In the genomic region with DNA sequence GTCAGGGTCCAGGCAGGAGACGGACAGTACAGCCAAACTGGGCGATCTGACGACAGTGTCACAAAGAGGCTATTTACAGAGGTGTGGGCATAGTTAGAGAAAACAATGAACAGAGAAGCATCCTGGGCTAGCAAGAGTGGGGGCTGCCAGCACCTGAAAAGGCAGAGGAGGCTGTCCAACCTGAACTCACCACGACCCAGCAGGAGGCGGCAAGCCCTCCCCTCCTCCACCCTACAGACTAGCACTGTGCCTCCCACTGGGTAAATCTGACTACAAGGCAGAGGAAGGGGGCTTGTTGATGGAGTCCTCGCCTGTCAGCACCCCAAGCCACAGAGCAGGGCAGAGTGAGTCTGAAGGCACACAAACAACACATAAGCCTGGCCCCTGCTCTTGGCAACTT, we compare ENCODE assay signal across 19 cellular contexts. TPM values are rescaled to one million over a fixed set of nuclear protein-coding genes. Genes with fewer than 3 reads are reported as not detected.
A peak's percentile ranks its signal among the peaks of the same experiment; 100 is the strongest.
DNase-seq lines count a peak whose midpoint lies in the region; ATAC-seq, FAIRE-seq and TF ChIP-seq lines count a peak whose summit lies in the region.
"Had no signal": no experiment of that assay in that cellular context is flagged by ENCODE, and none has a peak within 500 bp of the region (broad histone marks: within the 10 kb centered on the region; RNA-seq: fewer than 3 reads in every experiment).

No MANE protein-coding gene starts in this region.

- WGBS in HepG2 (ENCODE audit: low lambda C conversion rate), result 7% methylated on average over 6 of the region's 6 CpGs
- 58% methylated on average over 5 of the region's 6 CpGs for WGBS in right lobe of liver (ENCODE audit: insufficient coverage, low coverage, low lambda C conversion rate, missing lambda C conversion rate)
- 68% methylated on average over 6 of the region's 6 CpGs; no CpG with 5 or more reads in 1 of the 2 experiments for WGBS in H1 (ENCODE audit: extremely low coverage in 1 of 2, insufficient coverage in 1 of 2, insufficient read length in 1 of 2, insufficient replicate concordance in 2 of 2, low coverage in 1 of 2, low lambda C conversion rate in 2 of 2, missing lambda C conversion rate in 1 of 2), 2 experiments
- 57% methylated on average over 6 of the region's 6 CpGs for WGBS in right cardiac atrium

- H3K4me1 ChIP-seq in HepG2 (ENCODE audit: insufficient read depth, low read length), result peaks cover 9% of the 10 kb centered on the region
- no peaks in the 10 kb centered on the region for H3K4me1 ChIP-seq in right lobe of liver
- peaks cover 4 to 10% (median 6%) of the 10 kb centered on the region in 4 experiments for H3K4me1 ChIP-seq in H1 (replicated peaks in 1 of 4; ENCODE audit: control insufficient read depth in 3 of 4, insufficient read depth in 4 of 4, low read length in 3 of 4)
- peaks cover 6% of the 10 kb centered on the region for H3K4me1 ChIP-seq in neural progenitor cell
- no peaks in the 10 kb centered on the region for H3K4me1 ChIP-seq in right cardiac atrium (ENCODE audit: control insufficient read depth, insufficient read depth, low read length)

- H3K27me3 ChIP-seq in HepG2 (ENCODE audit: control insufficient read depth in 1 of 2, insufficient read depth in 2 of 2, low read length in 2 of 2) (peaks cover 0 to 7% of the 10 kb centered on the region in 2 experiments; a peak in 1 of 5 replicates), right lobe of liver (no peaks in the 10 kb centered on the region), H1 (replicated peaks in 1 of 4; ENCODE audit: control insufficient read depth in 3 of 4, extremely low read depth in 1 of 4, insufficient read depth in 3 of 4, low read length in 3 of 4) (no peaks in the 10 kb centered on the region), neural progenitor cell (no peaks in the 10 kb centered on the region), right cardiac atrium (ENCODE audit: control insufficient read depth, insufficient read depth) (no peaks in the 10 kb centered on the region)

- no peaks in the 10 kb centered on the region for H3K36me3 ChIP-seq in HepG2 (replicated peaks in 1 of 2; ENCODE audit: control insufficient read depth in 1 of 2, insufficient read depth in 2 of 2, low read length in 2 of 2)
- H3K36me3 ChIP-seq in right lobe of liver, result no peaks in the 10 kb centered on the region
- H3K36me3 ChIP-seq in H1 (ENCODE audit: control insufficient read depth in 2 of 4, insufficient read depth in 4 of 4, low read length in 3 of 4), result no peaks in the 10 kb centered on the region
- H3K36me3 ChIP-seq in neural progenitor cell, result no peaks in the 10 kb centered on the region

- H3K9me3 ChIP-seq in HepG2 (ENCODE audit: low read length) (no peaks in the 10 kb centered on the region), right lobe of liver (no peaks in the 10 kb centered on the region), H1 (ENCODE audit: insufficient read depth in 2 of 2, low read depth in 1 of 2, low read length in 1 of 2) (peaks cover 0 to 4% of the 10 kb centered on the region in 2 experiments; a peak in 1 of 4 replicates), neural progenitor cell (ENCODE audit: low read depth) (no peaks in the 10 kb centered on the region), right cardiac atrium (ENCODE audit: control insufficient read depth, low read length) (no peaks in the 10 kb centered on the region)
- H3K9me3 ChIP-seq: SK-N-SH had no signal

- H3K18ac ChIP-seq in H1 (ENCODE audit: extremely low read depth, low read length), result no peak overlapping the region

- H2AFZ ChIP-seq in HepG2 (ENCODE audit: low read length), result no peak overlapping the region
- no peak overlapping the region for H2AFZ ChIP-seq in H1 (ENCODE audit: low read length)
- H2AFZ ChIP-seq in neural progenitor cell (replicated peaks), result no peak overlapping the region
- H2AFZ ChIP-seq: GM23248 had no signal

- peak overlapping the region; percentile 29; the same call in 1 of the 2 replicates for H2BK20ac ChIP-seq in H1 (ENCODE audit: low read length)

- CTCF ChIA-PET in HepG2 (lab: Yijun Ruan, JAX; ENCODE audit: low intra/inter-chr PET ratio, low total read pairs) (no interaction called here), H1 (lab: Charles Lee; ENCODE audit: partially characterized antibody) (no interaction called here)

- H3K23me2 ChIP-seq in H1 (ENCODE audit: low read depth, low read length), result no peaks in the 10 kb centered on the region

- TF ChIP-seq EP300 in HepG2 (IDR thresholded peaks at IDR 0.05; ENCODE audit: low read depth in 2 of 2, low read length in 2 of 2), result no peak
- TF ChIP-seq EP300 in HepG2 (CRISPR knock-in tag; IDR thresholded peaks at IDR 0.05; ENCODE audit: borderline replicate concordance), result no peak
- TF ChIP-seq EP300 in H1 (IDR thresholded peaks at IDR 0.05; ENCODE audit: borderline replicate concordance in 1 of 2, low read depth in 2 of 2, low read length in 2 of 2), result no peak

- no peak overlapping the region for H3K14ac ChIP-seq in H1 (ENCODE audit: insufficient read length)

- no peak overlapping the region for H3K4me3 ChIP-seq in HepG2 (replicated peaks in 1 of 3; ENCODE audit: insufficient read depth in 1 of 3, low read depth in 2 of 3, low read length in 3 of 3)
- no peak overlapping the region for H3K4me3 ChIP-seq in right lobe of liver
- H3K4me3 ChIP-seq in H1 (ENCODE audit: extremely low read depth in 1 of 4, insufficient read depth in 2 of 4, low read depth in 3 of 4, low read length in 4 of 4), result no peak overlapping the region; a peak in 1 of 8 replicates
- no peak overlapping the region for H3K4me3 ChIP-seq in neural progenitor cell
- H3K4me3 ChIP-seq in right cardiac atrium (ENCODE audit: low read length), result no peak overlapping the region
- H3K4me3 ChIP-seq: GM23248 had no signal

- no peaks in the 10 kb centered on the region for H3K9me3 Mint-ChIP-seq in neural progenitor cell

- H3K79me2 ChIP-seq in HepG2 (ENCODE audit: insufficient read depth, low read length) (no peaks in the 10 kb centered on the region), H1 (ENCODE audit: control insufficient read depth in 1 of 2, insufficient read depth in 2 of 2, low read length in 2 of 2) (no peaks in the 10 kb centered on the region), neural progenitor cell (ENCODE audit: low read depth) (no peaks in the 10 kb centered on the region)

- no peak overlapping the region for H3K27ac ChIP-seq in HepG2 (ENCODE audit: extremely low read length, insufficient read depth, low read length)
- no peak overlapping the region for H3K27ac ChIP-seq in right lobe of liver
- H3K27ac ChIP-seq in H1 (ENCODE audit: low read depth, low read length), result no peak overlapping the region
- no peak overlapping the region for H3K27ac ChIP-seq in neural progenitor cell
- no peak overlapping the region for H3K27ac ChIP-seq in right cardiac atrium (ENCODE audit: low read length)
- H3K27ac ChIP-seq: C4-2B, GM23248 had no signal

- no peak overlapping the region for H3K56ac ChIP-seq in H1 (replicated peaks; ENCODE audit: insufficient read length, low read depth, low read length)

- H2BK5ac ChIP-seq in H1 (ENCODE audit: low read depth, low read length), result no peak overlapping the region

- in situ Hi-C loops in HepG2 (cut with HindIII; ENCODE audit: extremely low pct_ligation_motif_present, low pct_unique_long_range_greater_than_20kb), result no loop called here

- no peaks in the 10 kb centered on the region for H3K79me1 ChIP-seq in H1 (ENCODE audit: low read depth, low read length)

- no peak overlapping the region for H3K23ac ChIP-seq in H1 (ENCODE audit: insufficient read length)

- FAIRE-seq in HepG2 (lab: Jason Lieb, UNC) (no peak), H1 (lab: Jason Lieb, UNC) (no peak)

- POLR2A ChIA-PET in HepG2 (lab: Yijun Ruan, JAX), result no interaction called here
- POLR2A ChIA-PET in H1 (lab: Charles Lee; ENCODE audit: partially characterized antibody), result no interaction called here

- TF ChIP-seq POLR2A in HepG2 (IDR thresholded peaks at IDR 0.05; ENCODE audit: insufficient read depth in 1 of 2, low read depth in 2 of 2, low read length in 2 of 2) (no peak), right lobe of liver (IDR thresholded peaks at IDR 0.05) (no peak), H1 (IDR thresholded peaks at IDR 0.05; ENCODE audit: control extremely low read depth in 1 of 2, low read depth in 2 of 2, low read length in 2 of 2) (no peak)

- peak overlapping the region; percentile 27; the same call in 1 of the 2 replicates for H2AK5ac ChIP-seq in H1 (ENCODE audit: low read depth, low read length)

- no peak overlapping the region for H4K91ac ChIP-seq in H1 (replicated peaks; ENCODE audit: insufficient read length, low read length)

- no peak overlapping the region for H4K5ac ChIP-seq in H1 (ENCODE audit: insufficient read length, low read depth, low read length)

- ATAC-seq in HepG2 (peak; percentile 24), right lobe of liver (no peak), right cardiac atrium (no peak)

- no peak overlapping the region for H2BK12ac ChIP-seq in H1 (ENCODE audit: low read depth, low read length)

- peaks cover 9% of the 10 kb centered on the region for H3K4me1 Mint-ChIP-seq in neural progenitor cell

- no peaks in the 10 kb centered on the region for H3K36me3 Mint-ChIP-seq in neural progenitor cell

- no peak overlapping the region for H3K9ac ChIP-seq in HepG2 (ENCODE audit: insufficient read depth, low read depth, low read length)
- H3K9ac ChIP-seq in H1 (replicated peaks in 1 of 4; ENCODE audit: extremely low read depth in 1 of 4, low read depth in 3 of 4, low read length in 3 of 4), result no peak overlapping the region
- no peak overlapping the region for H3K9ac ChIP-seq in neural progenitor cell
- H3K9ac ChIP-seq: GM23248, SK-N-SH had no signal

- no peak overlapping the region for H3K4ac ChIP-seq in H1 (replicated peaks; ENCODE audit: insufficient read length, low read depth, low read length)

- H3F3A ChIP-seq in neural progenitor cell (ENCODE audit: low read depth), result no peaks in the 10 kb centered on the region

- TF ChIP-seq RAD21 in HepG2 (CRISPR knock-in tag; IDR thresholded peaks at IDR 0.05) (no peak), H1 (IDR thresholded peaks at IDR 0.05 in 1 of 2, conservative IDR thresholded peaks at IDR 0.05 in 1 of 2; ENCODE audit: low read depth in 2 of 2, low read length in 2 of 2) (no peak)

- H3K27me3 Mint-ChIP-seq in neural progenitor cell (ENCODE audit: insufficient read depth, low read depth), result peaks cover 2% of the 10 kb centered on the region

- DNase-seq in HepG2 (ENCODE audit: low spot score) (no peak), right lobe of liver (no peak), H1 (ENCODE audit: low read depth in 1 of 2, low spot score in 2 of 2) (peak in 1 of 2 experiments; percentile 50), neural progenitor cell (ENCODE audit: low spot score) (no peak), right cardiac atrium (no peak), ecto neural progenitor cell (ENCODE audit: low spot score) (no peak), T-helper 9 cell (no peak)
- DNase-seq: DMS53, GM23248, KBM-7, MM.1S, NCI-H1048, NCI-H1417 treated with DMSO at 0.1 percent for 48 hours, NCI-H187, NCI-H446 treated with DMSO at 0.1 percent for 48 hours, NCI-H526 treated with DMSO at 0.1 percent for 48 hours, SIG-M5, SK-N-SH had no signal

- no peak overlapping the region for H2BK15ac ChIP-seq in H1 (ENCODE audit: low read length)

- H4K20me1 ChIP-seq in HepG2 (ENCODE audit: insufficient read depth, low read length) (no peaks in the 10 kb centered on the region), H1 (replicated peaks in 1 of 2; ENCODE audit: control insufficient read depth in 1 of 2, insufficient read depth in 2 of 2, low read length in 2 of 2) (no peaks in the 10 kb centered on the region), neural progenitor cell (ENCODE audit: low read depth) (no peaks in the 10 kb centered on the region)

- H3K4me2 ChIP-seq in HepG2 (ENCODE audit: low read depth, low read length) (no peak overlapping the region), H1 (ENCODE audit: insufficient read depth in 1 of 2, low read depth in 2 of 2, low read length in 2 of 2) (peak overlapping the region; percentile 42 to 66), neural progenitor cell (no peak overlapping the region)
- H3K4me2 ChIP-seq: SK-N-SH had no signal

- intact Hi-C loops in HepG2 (cut with micrococcal nuclease; ENCODE audit: unreplicated experiment), result no loop called here
- intact Hi-C loops in right lobe of liver (cut with DNase I), result no loop called here
- intact Hi-C loops in right cardiac atrium (cut with DNase I), result no loop called here

- H2BK120ac ChIP-seq in H1 (replicated peaks; ENCODE audit: low read depth, low read length), result peak overlapping the region; percentile 36

- no peak overlapping the region for H3K4me3 Mint-ChIP-seq in neural progenitor cell

- peak overlapping the region; percentile 4 for H3K27ac Mint-ChIP-seq in neural progenitor cell

- H4K8ac ChIP-seq in H1 (ENCODE audit: extremely low read depth, insufficient read depth, low read length), result no peak overlapping the region

- TF ChIP-seq CTCF in HepG2 (CRISPR knock-in tag; IDR thresholded peaks at IDR 0.05) (no peak), right lobe of liver (IDR thresholded peaks at IDR 0.05) (no peak), H1 (IDR thresholded peaks at IDR 0.05; ENCODE audit: control extremely low read depth in 1 of 3, insufficient read depth in 1 of 3, low read depth in 1 of 3, low read length in 3 of 3) (no peak), neural progenitor cell (IDR thresholded peaks at IDR 0.05) (no peak)

- no TSS peak for BruUV-seq in HepG2 (replicated peaks; lab: Mats Ljungman, UMichigan)

RNA-seq across cellular contexts. Expression of gene CDYL, which starts 52.8 kb away (rescaled TPM):
- total RNA-seq in HepG2 (2016; rRNA removed; fragmentation: Illumina TruSeq; extraction: Trizol) (52.8 and 105 TPM in 2 replicates), right lobe of liver (10 to 100 TPM in 5 of 6 experiments, 1 to 10 TPM in 1; 5.0 to 16.1 (median 13.1) TPM), neural progenitor cell (ENCODE audit: low replicate concordance) (46.4 and 53.5 TPM in 2 replicates), right cardiac atrium (10 to 100 TPM; 33.5 to 42.0 (median 36.1) TPM)
- 1,210 and 1,368 TPM in 2 replicates for total RNA-seq in HepG2 (2016; cell fraction: cytosol; rRNA removed; fragmentation: Illumina TruSeq; extraction: Trizol; ENCODE audit: low read depth)
- total RNA-seq in HepG2 (2016; cell fraction: insoluble cytoplasmic fraction; rRNA removed; fragmentation: Illumina TruSeq; extraction: Trizol), result 56.4 and 106 TPM in 2 replicates
- total RNA-seq in HepG2 (2016; cell fraction: membrane; rRNA removed; fragmentation: Illumina TruSeq; extraction: Trizol), result 414 and 455 TPM in 2 replicates
- total RNA-seq in HepG2 (2016; cell fraction: nucleus; rRNA removed; fragmentation: Illumina TruSeq; extraction: Trizol), result 38.9 and 41.7 TPM in 2 replicates
- polyA plus RNA-seq in HepG2 (2011; rRNA removed) (22.8 and 23.6 TPM in 2 replicates), H1 (2011; rRNA removed) (53.7 and 56.4 TPM in 2 replicates), right cardiac atrium (6.0 TPM)
- 14.1 and 17.2 TPM in 2 replicates for polyA plus RNA-seq in HepG2 (2011; cell fraction: cytosol; rRNA removed)
- 16.4 and 18.2 TPM in 2 replicates for polyA plus RNA-seq in HepG2 (2011; cell fraction: nucleus; rRNA removed)
- polyA plus RNA-seq in HepG2 (2012), result 14.2 and 14.9 TPM in 2 replicates
- 3.8 and 5.1 TPM in 2 replicates for polyA plus RNA-seq in HepG2 (2016; cell fraction: cytosol; fragmentation: Illumina TruSeq; extraction: Trizol; ENCODE audit: low read depth)
- 16.2 and 19.7 TPM in 2 replicates for polyA plus RNA-seq in HepG2 (2016; cell fraction: insoluble cytoplasmic fraction; fragmentation: Illumina TruSeq; extraction: Trizol; ENCODE audit: low read depth)
- polyA plus RNA-seq in HepG2 (2016; cell fraction: membrane; fragmentation: Illumina TruSeq; extraction: Trizol; ENCODE audit: low read depth), result 9.3 and 9.9 TPM in 2 replicates
- polyA plus RNA-seq in HepG2 (2016; cell fraction: nucleus; fragmentation: Illumina TruSeq; extraction: Trizol; ENCODE audit: insufficient read depth, low read depth), result 16.1 and 21.7 TPM in 2 replicates
- 28.9 and 29.6 TPM in 2 replicates for polyA minus RNA-seq in HepG2 (2011; rRNA and poly(A)+ RNA removed; ENCODE audit: low replicate concordance)
- polyA minus RNA-seq in HepG2 (2011; cell fraction: cytosol; rRNA and poly(A)+ RNA removed), result 59.2 and 78.5 TPM in 2 replicates
- polyA minus RNA-seq in HepG2 (2011; cell fraction: nucleus; rRNA and poly(A)+ RNA removed), result 26.9 and 40.7 TPM in 2 replicates
- total RNA-seq in H1 (2021; fragmentation: NEBNext Ultra II Directional; extraction: Animal tissue kit (Norgen Biotek cat#: 25700)), result 113 and 119 TPM in 2 replicates
- 147 TPM for polyA plus RNA-seq in H1 (2011; cell fraction: cytosol; rRNA removed)
- polyA plus RNA-seq in H1 (2011; cell fraction: nucleus; rRNA removed), result 71.5 TPM
- 86.0 to 106 TPM (median 98.0 TPM) in 4 replicates for polyA plus RNA-seq in H1 (2012, experiment 1 of 2)
- 14.0 TPM for polyA plus RNA-seq in H1 (2012, experiment 2 of 2)
- 92.0 TPM for polyA plus RNA-seq in H1 (2013, experiment 1 of 2)
- polyA plus RNA-seq in H1 (2013, experiment 2 of 2), result 90.7 TPM
- polyA minus RNA-seq in H1 (2011; rRNA and poly(A)+ RNA removed), result 90.6 and 115 TPM in 2 replicates
- 79.0 TPM for polyA minus RNA-seq in H1 (2011; cell fraction: cytosol; rRNA and poly(A)+ RNA removed)
- 156 TPM for polyA minus RNA-seq in H1 (2011; cell fraction: nucleus; rRNA and poly(A)+ RNA removed)

Comparison
In these comparisons a context has a peak if more than half of its experiments do, and no peak if none do; other contexts are left out.
1. H3K4me2 ChIP-seq: peak in H1 (2 of 2); none in HepG2 (single experiment) and neural progenitor cell (single experiment).